16 cellular contexts compared by ENCODE assay signal in the genomic region with DNA sequence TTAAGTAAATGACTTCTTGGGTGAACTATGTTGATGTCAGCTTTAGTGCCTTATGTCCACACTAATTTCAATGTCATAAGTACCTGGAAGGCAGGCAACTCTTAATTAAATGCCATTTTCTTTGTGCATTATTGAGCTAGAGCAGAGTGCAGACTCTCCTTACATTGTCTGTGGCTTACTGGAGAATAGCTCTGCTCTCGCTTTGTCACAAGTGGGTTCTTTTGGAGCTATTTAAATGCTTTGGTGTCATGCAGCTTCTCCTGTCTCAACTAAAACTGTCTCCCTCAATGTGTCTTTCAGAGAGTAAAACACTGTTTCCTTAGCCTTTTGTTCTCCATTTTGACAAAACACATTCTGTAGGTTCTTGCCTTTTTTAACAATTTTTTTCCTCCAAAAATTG.
A peak's percentile ranks its signal among the peaks of the same experiment; 100 is the strongest.
DNase-seq lines count a peak whose midpoint lies in the region; ATAC-seq and TF ChIP-seq lines count a peak whose summit lies in the region.
"Had no signal": no experiment of that assay in that cellular context is flagged by ENCODE, and none has a peak within 500 bp of the region (broad histone marks: within the 10 kb centered on the region; RNA-seq: fewer than 3 reads in every experiment).

No MANE protein-coding gene starts in this region.

- intact Hi-C loops in left ventricle myocardium inferior (cut with micrococcal nuclease), result no loop called here

- no peaks in the 10 kb centered on the region for H3K27me3 Mint-ChIP-seq in WTC11 (ENCODE audit: low read depth)
- no peaks in the 10 kb centered on the region for H3K27me3 Mint-ChIP-seq in natural killer cell treated with Interleukin-12 subunit alpha and Interleukin-12 subunit beta and Interleukin-15 and Interleukin-18, amount 100 ng/mL, for 72 hours

- TF ChIP-seq CTCF in WTC11 (IDR thresholded peaks at IDR 0.05) (no peak), left ventricle myocardium inferior (IDR thresholded peaks at IDR 0.05; ENCODE audit: borderline replicate concordance) (no peak)

- no peaks in the 10 kb centered on the region for H3K4me1 ChIP-seq in left ventricle myocardium inferior
- H3K4me1 ChIP-seq: BLaER1 had no signal

- 0 out of 2 replicates have a peak overlapping the region, but pooled peaks have one; percentile 11 for H3K27ac Mint-ChIP-seq in WTC11
- no peak overlapping the region for H3K27ac Mint-ChIP-seq in natural killer cell treated with Interleukin-12 subunit alpha and Interleukin-12 subunit beta and Interleukin-15 and Interleukin-18, amount 100 ng/mL, for 72 hours
- H3K27ac Mint-ChIP-seq: CD8-positive, alpha-beta memory T cell had no signal

- peak; percentile 65; the same call in 1 of the 2 replicates for ATAC-seq in WTC11
- no peak for ATAC-seq in natural killer cell treated with Interleukin-12 subunit alpha and Interleukin-12 subunit beta and Interleukin-15 and Interleukin-18, amount 100 ng/mL, for 72 hours
- ATAC-seq: HCT116 had no signal

- no peak overlapping the region for H3K27ac ChIP-seq in left ventricle myocardium inferior (replicated peaks)
- H3K27ac ChIP-seq: BLaER1, HL-60 had no signal

- H3K4me3 Mint-ChIP-seq in WTC11, result no peak overlapping the region
- no peak overlapping the region for H3K4me3 Mint-ChIP-seq in natural killer cell treated with Interleukin-12 subunit alpha and Interleukin-12 subunit beta and Interleukin-15 and Interleukin-18, amount 100 ng/mL, for 72 hours
- H3K4me3 Mint-ChIP-seq: CD8-positive, alpha-beta memory T cell had no signal

- CTCF ChIA-PET in WTC11 (lab: Charles Lee), result no interaction called here

- POLR2A ChIA-PET in WTC11 (lab: Charles Lee), result no interaction called here

- H3K9me3 ChIP-seq in left ventricle myocardium inferior (replicated peaks), result no peaks in the 10 kb centered on the region
- H3K9me3 ChIP-seq: BLaER1 had no signal

- no peak overlapping the region for H3K4me3 ChIP-seq in left ventricle myocardium inferior
- H3K4me3 ChIP-seq: BLaER1 had no signal

- H3K27me3 ChIP-seq in left ventricle myocardium inferior (ENCODE audit: low read depth), result no peaks in the 10 kb centered on the region
- H3K27me3 ChIP-seq: BLaER1 had no signal

- no peaks in the 10 kb centered on the region for H3K36me3 ChIP-seq in left ventricle myocardium inferior
- H3K36me3 ChIP-seq: BLaER1 had no signal

- peaks cover 23% of the 10 kb centered on the region for H3K4me1 Mint-ChIP-seq in WTC11
- H3K4me1 Mint-ChIP-seq in natural killer cell treated with Interleukin-12 subunit alpha and Interleukin-12 subunit beta and Interleukin-15 and Interleukin-18, amount 100 ng/mL, for 72 hours (ENCODE audit: low read depth in 2 of 2), result no peaks in the 10 kb centered on the region
- H3K4me1 Mint-ChIP-seq: CD8-positive, alpha-beta memory T cell had no signal

- no peaks in the 10 kb centered on the region for H3K9me3 Mint-ChIP-seq in WTC11
- peaks cover 3% of the 10 kb centered on the region for H3K9me3 Mint-ChIP-seq in natural killer cell treated with Interleukin-12 subunit alpha and Interleukin-12 subunit beta and Interleukin-15 and Interleukin-18, amount 100 ng/mL, for 72 hours
- H3K9me3 Mint-ChIP-seq: CD8-positive, alpha-beta memory T cell had no signal

- no peaks in the 10 kb centered on the region for H3K36me3 Mint-ChIP-seq in WTC11
- H3K36me3 Mint-ChIP-seq in natural killer cell treated with Interleukin-12 subunit alpha and Interleukin-12 subunit beta and Interleukin-15 and Interleukin-18, amount 100 ng/mL, for 72 hours, result no peaks in the 10 kb centered on the region
- H3K36me3 Mint-ChIP-seq: CD8-positive, alpha-beta memory T cell had no signal

- peak; percentile 30 for DNase-seq in NCI-H146 (lab: John Stamatoyannopoulos, UW)
- no peak for DNase-seq in NCI-H146 treated with DMSO at 0.1 percent for 48 hours (lab: John Stamatoyannopoulos, UW; ENCODE audit: unreplicated experiment)
- peak in 2 of 3 experiments; percentile 37 to 80 for DNase-seq in NCI-H1417 (lab: John Stamatoyannopoulos, UW)
- DNase-seq in NCI-H345 (lab: John Stamatoyannopoulos, UW), result peak; percentile 19
- no peak for DNase-seq in WTC11 (ENCODE audit: low spot score)
- no peak for DNase-seq in left ventricle myocardium inferior
- DNase-seq in dermis blood vessel endothelial cell, result no peak
- DNase-seq in natural killer cell treated with Interleukin-12 subunit alpha and Interleukin-12 subunit beta and Interleukin-15 and Interleukin-18, amount 100 ng/mL, for 72 hours (ENCODE audit: low spot score), result no peak
- DNase-seq: 8988T; AML-193; CD8-positive, alpha-beta memory T cell; DMS79 treated with DMSO at 0.1 percent for 48 hours; EL had no signal

TF ChIP-seq in WTC11, 78 proteins besides CTCF, POLR2A, EP300 and RAD21:
- no peak for TF ChIP-seq ETV6 (CRISPR knock-in tag; IDR thresholded peaks at IDR 0.05)
- TF ChIP-seq CREM (CRISPR knock-in tag; IDR thresholded peaks at IDR 0.05), result no peak

Comparison
In these comparisons a context has a peak if more than half of its experiments do, and no peak if none do; other contexts are left out.
1. DNase-seq: peak in NCI-H146 (single experiment), NCI-H1417 (2 of 3) and NCI-H345 (single experiment); none in NCI-H146 treated with DMSO at 0.1 percent for 48 hours (single experiment), WTC11 (single experiment), left ventricle myocardium inferior (single experiment), dermis blood vessel endothelial cell (single experiment) and natural killer cell treated with Interleukin-12 subunit alpha and Interleukin-12 subunit beta and Interleukin-15 and Interleukin-18, amount 100 ng/mL, for 72 hours (single experiment).